ENCODE assay signal across 1 cellular context in genomic region chr7:104922187-104923009, GRCh38.
TF ChIP-seq lines count a peak whose summit lies in the region.

No MANE protein-coding gene starts in this region.

TF ChIP-seq in HEK293, 187 proteins besides CTCF, POLR2A, EP300 and RAD21 (continued from another document):
- TF ChIP-seq, protein P1, sequence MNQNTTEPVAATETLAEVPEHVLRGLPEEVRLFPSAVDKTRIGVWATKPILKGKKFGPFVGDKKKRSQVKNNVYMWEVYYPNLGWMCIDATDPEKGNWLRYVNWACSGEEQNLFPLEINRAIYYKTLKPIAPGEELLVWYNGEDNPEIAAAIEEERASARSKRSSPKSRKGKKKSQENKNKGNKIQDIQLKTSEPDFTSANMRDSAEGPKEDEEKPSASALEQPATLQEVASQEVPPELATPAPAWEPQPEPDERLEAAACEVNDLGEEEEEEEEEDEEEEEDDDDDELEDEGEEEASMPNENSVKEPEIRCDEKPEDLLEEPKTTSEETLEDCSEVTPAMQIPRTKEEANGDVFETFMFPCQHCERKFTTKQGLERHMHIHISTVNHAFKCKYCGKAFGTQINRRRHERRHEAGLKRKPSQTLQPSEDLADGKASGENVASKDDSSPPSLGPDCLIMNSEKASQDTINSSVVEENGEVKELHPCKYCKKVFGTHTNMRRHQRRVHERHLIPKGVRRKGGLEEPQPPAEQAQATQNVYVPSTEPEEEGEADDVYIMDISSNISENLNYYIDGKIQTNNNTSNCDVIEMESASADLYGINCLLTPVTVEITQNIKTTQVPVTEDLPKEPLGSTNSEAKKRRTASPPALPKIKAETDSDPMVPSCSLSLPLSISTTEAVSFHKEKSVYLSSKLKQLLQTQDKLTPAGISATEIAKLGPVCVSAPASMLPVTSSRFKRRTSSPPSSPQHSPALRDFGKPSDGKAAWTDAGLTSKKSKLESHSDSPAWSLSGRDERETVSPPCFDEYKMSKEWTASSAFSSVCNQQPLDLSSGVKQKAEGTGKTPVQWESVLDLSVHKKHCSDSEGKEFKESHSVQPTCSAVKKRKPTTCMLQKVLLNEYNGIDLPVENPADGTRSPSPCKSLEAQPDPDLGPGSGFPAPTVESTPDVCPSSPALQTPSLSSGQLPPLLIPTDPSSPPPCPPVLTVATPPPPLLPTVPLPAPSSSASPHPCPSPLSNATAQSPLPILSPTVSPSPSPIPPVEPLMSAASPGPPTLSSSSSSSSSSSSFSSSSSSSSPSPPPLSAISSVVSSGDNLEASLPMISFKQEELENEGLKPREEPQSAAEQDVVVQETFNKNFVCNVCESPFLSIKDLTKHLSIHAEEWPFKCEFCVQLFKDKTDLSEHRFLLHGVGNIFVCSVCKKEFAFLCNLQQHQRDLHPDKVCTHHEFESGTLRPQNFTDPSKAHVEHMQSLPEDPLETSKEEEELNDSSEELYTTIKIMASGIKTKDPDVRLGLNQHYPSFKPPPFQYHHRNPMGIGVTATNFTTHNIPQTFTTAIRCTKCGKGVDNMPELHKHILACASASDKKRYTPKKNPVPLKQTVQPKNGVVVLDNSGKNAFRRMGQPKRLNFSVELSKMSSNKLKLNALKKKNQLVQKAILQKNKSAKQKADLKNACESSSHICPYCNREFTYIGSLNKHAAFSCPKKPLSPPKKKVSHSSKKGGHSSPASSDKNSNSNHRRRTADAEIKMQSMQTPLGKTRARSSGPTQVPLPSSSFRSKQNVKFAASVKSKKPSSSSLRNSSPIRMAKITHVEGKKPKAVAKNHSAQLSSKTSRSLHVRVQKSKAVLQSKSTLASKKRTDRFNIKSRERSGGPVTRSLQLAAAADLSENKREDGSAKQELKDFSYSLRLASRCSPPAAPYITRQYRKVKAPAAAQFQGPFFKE (tag by site-specific recombination; IDR thresholded peaks at IDR 0.05; ENCODE audit: borderline replicate concordance) = no peak
- TF ChIP-seq, protein P2, sequence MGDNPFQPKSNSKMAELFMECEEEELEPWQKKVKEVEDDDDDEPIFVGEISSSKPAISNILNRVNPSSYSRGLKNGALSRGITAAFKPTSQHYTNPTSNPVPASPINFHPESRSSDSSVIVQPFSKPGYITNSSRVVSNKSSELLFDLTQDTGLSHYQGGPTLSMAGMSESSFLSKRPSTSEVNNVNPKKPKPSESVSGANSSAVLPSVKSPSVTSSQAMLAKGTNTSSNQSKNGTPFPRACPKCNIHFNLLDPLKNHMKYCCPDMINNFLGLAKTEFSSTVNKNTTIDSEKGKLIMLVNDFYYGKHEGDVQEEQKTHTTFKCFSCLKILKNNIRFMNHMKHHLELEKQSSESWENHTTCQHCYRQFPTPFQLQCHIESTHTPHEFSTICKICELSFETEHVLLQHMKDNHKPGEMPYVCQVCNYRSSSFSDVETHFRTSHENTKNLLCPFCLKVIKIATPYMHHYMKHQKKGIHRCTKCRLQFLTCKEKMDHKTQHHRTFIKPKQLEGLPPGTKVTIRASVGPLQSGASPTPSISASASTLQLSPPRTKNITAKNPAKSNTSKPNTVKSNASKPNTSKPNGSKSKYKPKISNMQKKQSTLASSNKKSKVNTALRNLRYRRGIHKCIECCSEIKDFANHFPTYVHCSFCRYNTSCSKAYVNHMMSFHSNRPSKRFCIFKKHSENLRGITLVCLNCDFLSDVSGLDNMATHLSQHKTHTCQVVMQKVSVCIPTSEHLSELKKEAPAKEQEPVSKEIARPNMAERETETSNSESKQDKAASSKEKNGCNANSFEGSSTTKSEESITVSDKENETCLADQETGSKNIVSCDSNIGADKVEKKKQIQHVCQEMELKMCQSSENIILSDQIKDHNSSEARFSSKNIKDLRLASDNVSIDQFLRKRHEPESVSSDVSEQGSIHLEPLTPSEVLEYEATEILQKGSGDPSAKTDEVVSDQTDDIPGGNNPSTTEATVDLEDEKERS (tag by site-specific recombination; IDR thresholded peaks at IDR 0.05) = no peak
